ENCODE assay signal across 1 cellular context in the genomic region with DNA sequence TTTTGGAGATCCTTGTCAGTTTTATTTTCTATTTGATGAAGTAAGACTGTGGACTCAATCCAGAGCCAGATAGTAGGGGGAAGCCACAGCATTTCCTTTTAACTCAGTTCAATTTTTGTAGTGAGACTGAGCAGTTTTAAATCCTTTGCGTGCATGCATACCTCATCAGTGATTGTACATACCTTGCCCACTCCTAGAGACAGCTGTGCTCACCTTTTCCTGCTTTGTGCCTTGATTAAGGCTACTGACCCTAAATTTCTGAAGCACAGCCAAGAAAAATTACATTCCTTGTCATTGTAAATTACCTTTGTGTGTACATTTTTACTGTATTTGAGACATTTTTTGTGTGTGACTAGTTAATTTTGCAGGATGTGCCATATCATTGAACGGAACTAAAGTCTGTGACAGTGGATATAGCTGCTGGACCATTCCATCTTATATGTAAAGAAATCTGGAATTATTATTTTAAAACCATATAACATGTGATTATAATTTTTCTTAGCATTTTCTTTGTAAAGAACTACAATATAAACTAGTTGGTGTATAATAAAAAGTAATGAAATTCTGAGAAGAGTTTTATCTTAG.
TF ChIP-seq lines count a peak whose summit lies in the region.

No MANE protein-coding gene starts in this region.

TF ChIP-seq in HepG2, 621 proteins besides CTCF, POLR2A, EP300 and RAD21:
- TF ChIP-seq, protein P1, sequence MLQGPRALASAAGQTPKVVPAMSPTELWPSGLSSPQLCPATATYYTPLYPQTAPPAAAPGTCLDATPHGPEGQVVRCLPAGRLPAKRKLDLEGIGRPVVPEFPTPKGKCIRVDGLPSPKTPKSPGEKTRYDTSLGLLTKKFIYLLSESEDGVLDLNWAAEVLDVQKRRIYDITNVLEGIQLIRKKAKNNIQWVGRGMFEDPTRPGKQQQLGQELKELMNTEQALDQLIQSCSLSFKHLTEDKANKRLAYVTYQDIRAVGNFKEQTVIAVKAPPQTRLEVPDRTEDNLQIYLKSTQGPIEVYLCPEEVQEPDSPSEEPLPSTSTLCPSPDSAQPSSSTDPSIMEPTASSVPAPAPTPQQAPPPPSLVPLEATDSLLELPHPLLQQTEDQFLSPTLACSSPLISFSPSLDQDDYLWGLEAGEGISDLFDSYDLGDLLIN (CRISPR knock-in tag; IDR thresholded peaks at IDR 0.05; ENCODE audit: borderline replicate concordance), result no peak
- no peak for TF ChIP-seq EED (CRISPR knock-in tag; IDR thresholded peaks at IDR 0.05)
- TF ChIP-seq ETV6 (CRISPR knock-in tag; conservative IDR thresholded peaks at IDR 0.05), result no peak
- TF ChIP-seq, protein P2, sequence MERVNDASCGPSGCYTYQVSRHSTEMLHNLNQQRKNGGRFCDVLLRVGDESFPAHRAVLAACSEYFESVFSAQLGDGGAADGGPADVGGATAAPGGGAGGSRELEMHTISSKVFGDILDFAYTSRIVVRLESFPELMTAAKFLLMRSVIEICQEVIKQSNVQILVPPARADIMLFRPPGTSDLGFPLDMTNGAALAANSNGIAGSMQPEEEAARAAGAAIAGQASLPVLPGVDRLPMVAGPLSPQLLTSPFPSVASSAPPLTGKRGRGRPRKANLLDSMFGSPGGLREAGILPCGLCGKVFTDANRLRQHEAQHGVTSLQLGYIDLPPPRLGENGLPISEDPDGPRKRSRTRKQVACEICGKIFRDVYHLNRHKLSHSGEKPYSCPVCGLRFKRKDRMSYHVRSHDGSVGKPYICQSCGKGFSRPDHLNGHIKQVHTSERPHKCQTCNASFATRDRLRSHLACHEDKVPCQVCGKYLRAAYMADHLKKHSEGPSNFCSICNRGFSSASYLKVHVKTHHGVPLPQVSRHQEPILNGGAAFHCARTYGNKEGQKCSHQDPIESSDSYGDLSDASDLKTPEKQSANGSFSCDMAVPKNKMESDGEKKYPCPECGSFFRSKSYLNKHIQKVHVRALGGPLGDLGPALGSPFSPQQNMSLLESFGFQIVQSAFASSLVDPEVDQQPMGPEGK (CRISPR knock-in tag; IDR thresholded peaks at IDR 0.05), result no peak
